In genomic region chr9:34046784-34047379, GRCh38 we compare ENCODE assay signal across 8 cellular contexts. TPM values are rescaled to one million over a fixed set of nuclear protein-coding genes. Genes with fewer than 3 reads are reported as not detected.
A peak's percentile ranks its signal among the peaks of the same experiment; 100 is the strongest.
DNase-seq lines count a peak whose midpoint lies in the region; ATAC-seq and TF ChIP-seq lines count a peak whose summit lies in the region.

No MANE protein-coding gene starts in this region.

- H3K27ac Mint-ChIP-seq in chondrocyte (ENCODE audit: unreplicated experiment) (peak overlapping the region; percentile 100), nephron progenitor cell (peak overlapping the region; percentile 67)

- peak overlapping the region; percentile 85 for H3K4me3 ChIP-seq in NB4 (ENCODE audit: low read depth, low read length)

- DNase-seq in GDM1 (lab: John Stamatoyannopoulos, UW), result peak; percentile 46
- peak; percentile 74 for DNase-seq in NB4 (ENCODE audit: low read depth)
- DNase-seq in chondrocyte (ENCODE audit: low spot score), result no peak
- no peak for DNase-seq in nephron progenitor cell
- no peak for DNase-seq in NK-92 (lab: John Stamatoyannopoulos, UW; ENCODE audit: unreplicated experiment)
- no peak for DNase-seq in DMS79 (lab: John Stamatoyannopoulos, UW)

- TF ChIP-seq CTCF in NB4 (IDR thresholded peaks at IDR 0.05; ENCODE audit: low read depth, low read length) (no peak), chondrocyte (IDR thresholded peaks at IDR 0.05) (no peak), nephron progenitor cell (IDR thresholded peaks at IDR 0.05) (no peak)

- ATAC-seq in GM18502 (IDR thresholded peaks at IDR 0.05; ENCODE audit: poor library complexity, unreplicated experiment) (no peak), GM18868 (IDR thresholded peaks at IDR 0.05; ENCODE audit: unreplicated experiment) (no peak)

- H3K9me3 Mint-ChIP-seq in chondrocyte (ENCODE audit: low read depth), result no peaks in the 10 kb centered on the region
- peaks cover 10% of the 10 kb centered on the region for H3K9me3 Mint-ChIP-seq in nephron progenitor cell

- H3K27me3 Mint-ChIP-seq in chondrocyte (ENCODE audit: low read depth), result no peaks in the 10 kb centered on the region
- peaks cover 4% of the 10 kb centered on the region for H3K27me3 Mint-ChIP-seq in nephron progenitor cell (ENCODE audit: low read depth, poor library complexity)

- TF ChIP-seq POLR2A in NB4 (IDR thresholded peaks at IDR 0.05; ENCODE audit: extremely low read depth, insufficient read length), result no peak

- H3K4me3 Mint-ChIP-seq in chondrocyte (ENCODE audit: unreplicated experiment) (peak overlapping the region; percentile 97), nephron progenitor cell (peak overlapping the region; percentile 100)

- H3K36me3 Mint-ChIP-seq in chondrocyte (ENCODE audit: low read depth) (peaks cover 2% of the 10 kb centered on the region), nephron progenitor cell (ENCODE audit: low read depth) (peaks cover 42% of the 10 kb centered on the region)

- H3K4me1 Mint-ChIP-seq in chondrocyte (ENCODE audit: low read depth), result peaks cover 41% of the 10 kb centered on the region
- H3K4me1 Mint-ChIP-seq in nephron progenitor cell, result peaks cover 31% of the 10 kb centered on the region

RNA-seq across cellular contexts. Expression of gene UBAP2, which starts 1.8 kb away (rescaled TPM):
- total RNA-seq in chondrocyte, result 53.9 to 63.0 TPM (median 56.3 TPM) in 3 replicates

Comparison
In these comparisons a context has a peak if more than half of its experiments do, and no peak if none do; other contexts are left out.
1. DNase-seq: peak in GDM1 (single experiment) and NB4 (single experiment); none in chondrocyte (single experiment), nephron progenitor cell (single experiment), NK-92 (single experiment) and DMS79 (single experiment).